8 cellular contexts compared by ENCODE assay signal in the genomic region with DNA sequence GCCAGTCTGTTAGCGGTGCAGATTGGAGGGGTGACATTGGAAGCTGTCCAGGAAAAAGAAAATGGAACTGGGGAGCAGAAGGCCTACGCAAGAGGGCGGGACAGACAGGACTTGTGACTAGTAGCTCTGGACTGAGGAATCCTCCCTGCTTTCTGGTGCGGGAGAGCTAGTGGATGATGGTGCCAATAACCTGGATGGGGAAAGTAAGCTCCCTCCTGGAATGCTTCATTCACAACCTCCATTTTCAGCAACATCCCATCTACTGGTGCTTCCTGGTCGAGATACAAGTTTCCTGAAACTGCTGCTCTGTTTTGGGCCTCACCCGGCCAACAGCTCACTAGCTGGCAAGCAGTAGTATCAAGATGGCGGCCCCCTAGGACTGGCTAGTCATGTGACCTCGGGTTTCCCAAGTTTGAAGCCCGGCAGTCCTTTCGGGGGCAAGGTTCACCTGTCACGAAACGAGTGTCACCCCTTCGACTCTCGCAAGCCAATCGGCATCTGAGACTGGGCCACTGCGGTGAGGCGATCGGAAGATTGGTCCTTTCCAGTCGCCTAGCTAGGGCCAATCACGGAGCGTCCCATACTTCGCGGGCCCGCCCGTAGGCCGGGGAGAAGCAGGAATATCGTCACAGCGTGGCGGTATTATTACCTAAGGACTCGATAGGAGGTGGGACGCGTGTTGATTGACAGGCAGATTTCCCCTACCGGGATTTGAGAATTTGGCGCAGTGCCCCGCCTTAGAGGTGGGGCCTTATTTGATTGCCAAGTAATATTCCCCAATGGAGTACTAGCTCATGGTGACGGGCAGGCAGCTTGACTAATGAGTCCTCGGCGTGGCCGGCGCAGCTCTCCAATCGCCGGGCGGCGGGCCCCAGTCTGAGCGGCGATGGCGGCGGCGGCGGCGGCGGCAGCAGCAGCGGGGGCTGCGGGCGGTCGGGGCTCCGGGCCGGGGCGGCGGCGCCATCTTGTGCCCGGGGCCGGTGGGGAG. TPM values are rescaled to one million over a fixed set of nuclear protein-coding genes. Genes with fewer than 3 reads are reported as not detected.
DNase-seq lines count a peak whose midpoint lies in the region; ATAC-seq and TF ChIP-seq lines count a peak whose summit lies in the region.

A gene with protein sequence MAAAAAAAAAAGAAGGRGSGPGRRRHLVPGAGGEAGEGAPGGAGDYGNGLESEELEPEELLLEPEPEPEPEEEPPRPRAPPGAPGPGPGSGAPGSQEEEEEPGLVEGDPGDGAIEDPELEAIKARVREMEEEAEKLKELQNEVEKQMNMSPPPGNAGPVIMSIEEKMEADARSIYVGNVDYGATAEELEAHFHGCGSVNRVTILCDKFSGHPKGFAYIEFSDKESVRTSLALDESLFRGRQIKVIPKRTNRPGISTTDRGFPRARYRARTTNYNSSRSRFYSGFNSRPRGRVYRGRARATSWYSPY (plus strand): TSS at position 874 of the 988 bp plus-strand sequence. CDS start 13 bp downstream, at position 887.

- peak; percentile 97 for DNase-seq in AG20443 (ENCODE audit: low spot score)
- DNase-seq in NCI-H510A (lab: John Stamatoyannopoulos, UW), result peak; percentile 100
- DNase-seq in activated CD4-positive, alpha-beta T cell treated with anti-CD3 and anti-CD28 coated beads for 1 hour, result peak; percentile 95
- peak; percentile 99 for DNase-seq in cerebellum (ENCODE audit: low spot score)
- DNase-seq in islet precursor cell, result peak; percentile 100
- DNase-seq in stimulated activated CD4-positive, alpha-beta T cell treated with anti-CD3 and anti-CD28 coated beads, Interleukin-12 subunit alpha, Interleukin-12 subunit beta, amount 100 ng/mL, for 48 hours (ENCODE audit: low read depth in 2 of 3, low spot score in 1 of 3), result peak; percentile 92 to 98 (median 93)

- peak; percentile 72 for TF ChIP-seq POLR2A in GM19099 (IDR thresholded peaks at IDR 0.05; ENCODE audit: extremely low read depth, insufficient read length, low read depth)

- ATAC-seq in HG03432 (IDR thresholded peaks at IDR 0.05; ENCODE audit: unreplicated experiment), result peak; percentile 90

RNA-seq across cellular contexts. Expression of the gene that starts here (rescaled TPM):
- total RNA-seq in cerebellum, result 54.4 TPM

Comparison
In these comparisons a context has a peak if more than half of its experiments do, and no peak if none do; other contexts are left out.
1. Peak in every context shown above with its lines: DNase-seq and ATAC-seq.